6 cellular contexts compared by ENCODE assay signal in the genomic region with DNA sequence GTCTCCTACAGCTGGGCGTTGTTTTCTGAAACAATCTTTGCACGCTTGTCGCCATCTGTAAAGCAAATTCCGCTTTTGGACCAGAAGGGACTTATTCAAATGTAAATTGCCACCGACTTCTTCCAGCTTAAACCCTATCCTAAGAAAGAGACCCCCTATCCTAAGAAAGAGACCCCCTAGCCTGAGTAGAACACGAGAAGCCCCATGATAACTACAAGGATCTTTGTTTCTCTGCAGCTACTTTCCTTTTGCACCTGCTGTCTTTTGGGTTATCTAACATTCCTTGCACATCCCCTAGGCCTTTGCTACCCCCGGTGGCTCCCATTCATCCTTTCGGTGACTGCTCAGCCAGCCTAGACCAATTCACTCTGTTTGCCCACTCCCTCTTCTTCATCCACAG.
"Had no signal": no experiment of that assay in that cellular context is flagged by ENCODE, and none has a peak within 500 bp of the region (broad histone marks: within the 10 kb centered on the region; RNA-seq: fewer than 3 reads in every experiment).

No MANE protein-coding gene starts in this region.

- H3K27ac ChIP-seq: HL-60 had no signal

- H3K4me3 ChIP-seq: HAP-1 had no signal

- H3K4me1 ChIP-seq: HAP-1 had no signal

- DNase-seq: GOT3, HFFc6, KBM-7 had no signal

- H3K36me3 Mint-ChIP-seq: IgD-negative memory B cell had no signal

- H3K9me3 ChIP-seq: HAP-1 had no signal

- H3K4me3 Mint-ChIP-seq: HFFc6, IgD-negative memory B cell had no signal

- H3K36me3 ChIP-seq: HAP-1 had no signal

- H3K27ac Mint-ChIP-seq: HFFc6, IgD-negative memory B cell had no signal

- H3K27me3 Mint-ChIP-seq: IgD-negative memory B cell had no signal
